Comparison of ENCODE assay signal across 1 cellular context in the genomic region with DNA sequence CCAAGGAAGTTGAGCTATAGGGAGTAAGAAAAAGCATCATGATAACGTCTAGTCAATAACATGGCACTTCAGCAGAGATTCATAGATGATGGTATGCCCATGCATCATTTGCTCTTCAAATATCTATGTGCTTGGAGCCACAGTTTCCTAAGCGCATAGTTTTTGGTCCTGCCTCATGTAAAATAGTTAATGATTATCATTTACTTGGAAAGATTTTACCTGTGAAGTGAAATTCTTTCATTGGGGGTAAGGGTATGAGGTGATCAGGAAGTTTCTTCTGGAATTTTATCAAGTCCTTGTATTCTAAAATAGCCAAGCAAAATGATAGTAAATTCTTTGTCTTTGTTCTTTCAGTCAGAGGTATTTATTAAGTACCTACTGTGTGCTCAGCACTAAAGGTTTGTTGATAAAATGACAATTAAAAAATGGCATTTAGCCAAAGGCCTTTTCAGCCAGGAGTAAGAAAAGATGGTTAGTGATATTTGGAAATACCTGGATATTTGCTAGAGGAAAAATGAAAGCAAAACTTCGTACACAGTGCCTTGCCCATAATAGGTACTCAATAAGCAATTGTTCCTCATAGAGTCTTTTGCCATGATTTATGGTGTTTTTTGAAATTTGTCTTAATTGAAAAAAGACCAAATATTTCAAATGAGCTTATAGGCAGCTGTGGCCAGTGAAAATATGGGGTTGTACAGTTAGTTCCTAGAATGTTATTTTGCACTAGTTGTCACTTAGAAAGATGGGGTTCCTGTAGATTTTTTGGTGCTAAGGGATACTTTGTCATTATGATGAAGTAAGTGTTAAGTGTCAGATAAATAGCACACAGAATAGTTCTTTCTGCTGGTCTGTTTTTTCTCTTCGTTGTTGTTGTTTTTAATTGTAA.
TF ChIP-seq lines count a peak whose summit lies in the region.

No MANE protein-coding gene starts in this region.

TF ChIP-seq in K562, 482 proteins besides CTCF, POLR2A, EP300 and RAD21 (continued from another document):
- TF ChIP-seq, protein P1, sequence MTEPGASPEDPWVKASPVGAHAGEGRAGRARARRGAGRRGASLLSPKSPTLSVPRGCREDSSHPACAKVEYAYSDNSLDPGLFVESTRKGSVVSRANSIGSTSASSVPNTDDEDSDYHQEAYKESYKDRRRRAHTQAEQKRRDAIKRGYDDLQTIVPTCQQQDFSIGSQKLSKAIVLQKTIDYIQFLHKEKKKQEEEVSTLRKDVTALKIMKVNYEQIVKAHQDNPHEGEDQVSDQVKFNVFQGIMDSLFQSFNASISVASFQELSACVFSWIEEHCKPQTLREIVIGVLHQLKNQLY (CRISPR knock-in tag; conservative IDR thresholded peaks at IDR 0.05), result no peak
- TF ChIP-seq, protein P2, sequence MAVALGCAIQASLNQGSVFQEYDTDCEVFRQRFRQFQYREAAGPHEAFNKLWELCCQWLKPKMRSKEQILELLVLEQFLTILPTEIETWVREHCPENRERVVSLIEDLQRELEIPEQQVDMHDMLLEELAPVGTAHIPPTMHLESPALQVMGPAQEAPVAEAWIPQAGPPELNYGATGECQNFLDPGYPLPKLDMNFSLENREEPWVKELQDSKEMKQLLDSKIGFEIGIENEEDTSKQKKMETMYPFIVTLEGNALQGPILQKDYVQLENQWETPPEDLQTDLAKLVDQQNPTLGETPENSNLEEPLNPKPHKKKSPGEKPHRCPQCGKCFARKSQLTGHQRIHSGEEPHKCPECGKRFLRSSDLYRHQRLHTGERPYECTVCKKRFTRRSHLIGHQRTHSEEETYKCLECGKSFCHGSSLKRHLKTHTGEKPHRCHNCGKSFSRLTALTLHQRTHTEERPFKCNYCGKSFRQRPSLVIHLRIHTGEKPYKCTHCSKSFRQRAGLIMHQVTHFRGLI (CRISPR knock-in tag; IDR thresholded peaks at IDR 0.05), result 0 out of 2 replicates have a peak, but pooled peaks have one; percentile 27
- no peak for TF ChIP-seq ILK (tag; IDR thresholded peaks at IDR 0.05; ENCODE audit: borderline replicate concordance, low read depth)
- TF ChIP-seq ZNF311 (CRISPR knock-in tag; IDR thresholded peaks at IDR 0.05), result peak; percentile 90
- TF ChIP-seq BRF1 (IDR thresholded peaks at IDR 0.05; ENCODE audit: borderline replicate concordance, extremely low read depth, insufficient read length), result no peak
- TF ChIP-seq ZNF143 (CRISPR knock-in tag; IDR thresholded peaks at IDR 0.05), result no peak
- TF ChIP-seq, protein P3, sequence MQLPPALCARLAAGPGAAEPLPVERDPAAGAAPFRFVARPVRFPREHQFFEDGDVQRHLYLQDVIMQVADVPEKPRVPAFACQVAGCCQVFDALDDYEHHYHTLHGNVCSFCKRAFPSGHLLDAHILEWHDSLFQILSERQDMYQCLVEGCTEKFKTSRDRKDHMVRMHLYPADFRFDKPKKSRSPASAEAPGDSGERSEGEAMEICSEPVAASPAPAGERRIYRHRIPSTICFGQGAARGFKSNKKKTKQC (CRISPR knock-in tag; IDR thresholded peaks at IDR 0.05), result no peak
- TF ChIP-seq HDAC1 (IDR thresholded peaks at IDR 0.05), result no peak
- no peak for TF ChIP-seq HNRNPH1 (optimal IDR thresholded peaks at IDR 0.05; ENCODE audit: low read depth, low read length)
- TF ChIP-seq JUNB (CRISPR knock-in tag; conservative IDR thresholded peaks at IDR 0.05), result no peak
- no peak for TF ChIP-seq ZEB2 (IDR thresholded peaks at IDR 0.05)
- TF ChIP-seq PTTG1 (tag; IDR thresholded peaks at IDR 0.05; ENCODE audit: low read depth), result peak; percentile 83
- TF ChIP-seq FOXK1 (CRISPR knock-in tag; IDR thresholded peaks at IDR 0.05; ENCODE audit: borderline replicate concordance), result no peak
TF ChIP-seq in K562: peak in this region for 80.
